ENCODE assay signal across 1 cellular context in the genomic region with DNA sequence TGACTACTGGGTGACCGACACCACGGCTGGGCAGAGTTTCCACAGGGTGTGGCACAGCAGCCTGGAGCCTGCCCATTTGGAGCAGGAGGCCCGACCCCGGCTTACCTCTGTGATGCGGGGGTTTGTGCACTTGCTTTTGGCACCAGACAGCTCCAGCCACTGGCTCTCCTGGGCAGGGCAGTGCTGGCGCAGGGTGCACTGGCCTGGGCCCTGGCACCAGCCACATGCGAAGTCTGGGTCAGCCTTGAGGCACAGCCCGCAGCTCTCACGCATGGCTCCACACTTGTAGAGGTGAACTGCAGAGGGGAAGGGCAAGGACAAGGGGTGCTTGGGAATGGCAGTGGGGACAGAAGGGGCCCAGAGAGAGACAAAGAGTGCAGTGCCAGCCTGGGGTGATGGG.
TF ChIP-seq lines count a peak whose summit lies in the region.

No MANE protein-coding gene starts in this region.

TF ChIP-seq in H1, 55 proteins besides CTCF, POLR2A, EP300 and RAD21 (continued from another document):
- TF ChIP-seq, protein P1, sequence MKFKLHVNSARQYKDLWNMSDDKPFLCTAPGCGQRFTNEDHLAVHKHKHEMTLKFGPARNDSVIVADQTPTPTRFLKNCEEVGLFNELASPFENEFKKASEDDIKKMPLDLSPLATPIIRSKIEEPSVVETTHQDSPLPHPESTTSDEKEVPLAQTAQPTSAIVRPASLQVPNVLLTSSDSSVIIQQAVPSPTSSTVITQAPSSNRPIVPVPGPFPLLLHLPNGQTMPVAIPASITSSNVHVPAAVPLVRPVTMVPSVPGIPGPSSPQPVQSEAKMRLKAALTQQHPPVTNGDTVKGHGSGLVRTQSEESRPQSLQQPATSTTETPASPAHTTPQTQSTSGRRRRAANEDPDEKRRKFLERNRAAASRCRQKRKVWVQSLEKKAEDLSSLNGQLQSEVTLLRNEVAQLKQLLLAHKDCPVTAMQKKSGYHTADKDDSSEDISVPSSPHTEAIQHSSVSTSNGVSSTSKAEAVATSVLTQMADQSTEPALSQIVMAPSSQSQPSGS (IDR thresholded peaks at IDR 0.05; ENCODE audit: low read length): no peak
- no peak for TF ChIP-seq GABPA (IDR thresholded peaks at IDR 0.05; ENCODE audit: borderline replicate concordance, insufficient read depth, low read length)
- no peak for TF ChIP-seq CHD1 (IDR thresholded peaks at IDR 0.05; ENCODE audit: low read depth, low read length)
- TF ChIP-seq EZH2 (IDR thresholded peaks at IDR 0.05; ENCODE audit: low read depth, low read length, severe bottlenecking): no peak
